Comparison of ENCODE assay signal across 26 cellular contexts in genomic region chr4:122065149-122065548, GRCh38.
"Had no signal": no experiment of that assay in that cellular context is flagged by ENCODE, and none has a peak within 500 bp of the region (broad histone marks: within the 10 kb centered on the region; RNA-seq: fewer than 3 reads in every experiment).

No MANE protein-coding gene starts in this region.

- ATAC-seq: activated CD4-positive, CD25-positive, alpha-beta regulatory T cell treated with anti-CD3 and anti-CD28 coated beads, Interleukin-2, amount 50 U/mL, for 24 hours; activated CD8-positive, alpha-beta T cell treated with anti-CD3 and anti-CD28 coated beads for 36 hours; activated naive CD8-positive, alpha-beta T cell treated with anti-CD3 and anti-CD28 coated beads, Interleukin-2, amount 50 U/mL, for 24 hours; body of pancreas; esophagus mucosa; T-helper 17 cell had no signal

- H3K9me3 ChIP-seq: adrenal gland, body of pancreas had no signal

- H3K27ac ChIP-seq: adrenal gland, body of pancreas, coronary artery, dorsolateral prefrontal cortex, WERI-Rb-1 had no signal

- H3K4me1 ChIP-seq: adrenal gland, body of pancreas had no signal

- H3K4me3 ChIP-seq: adrenal gland, body of pancreas, coronary artery, dorsolateral prefrontal cortex had no signal

- H3K27me3 ChIP-seq: adrenal gland, body of pancreas, dorsolateral prefrontal cortex had no signal

- H3K36me3 ChIP-seq: adrenal gland, WERI-Rb-1 had no signal

- DNase-seq: activated B cell treated with CpG ODN at 0.5 μM for 24 hours; activated CD4-positive, alpha-beta T cell treated with anti-CD3 and anti-CD28 coated beads for 48 hours; activated CD4-positive, alpha-beta T cell treated with anti-CD3 and anti-CD28 coated beads, Interleukin-2, amount 50 U/mL, for 1 hour; activated CD4-positive, alpha-beta T cell treated with anti-CD3 and anti-CD28 coated beads, Interleukin-2, amount 50 U/mL, for 48 hours; activated CD8-positive, alpha-beta memory T cell treated with anti-CD3 and anti-CD28 coated beads for 24 hours; activated CD8-positive, alpha-beta T cell treated with anti-CD3 and anti-CD28 coated beads for 36 hours; activated effector memory CD4-positive, alpha-beta T cell treated with anti-CD3 and anti-CD28 coated beads, Interleukin-2, amount 50 U/mL, for 16 hours; activated naive CD4-positive, alpha-beta T cell treated with anti-CD3 and anti-CD28 coated beads for 36 hours; activated naive CD8-positive, alpha-beta T cell treated with anti-CD3 and anti-CD28 coated beads for 36 hours; activated naive CD8-positive, alpha-beta T cell treated with anti-CD3 and anti-CD28 coated beads, Interleukin-2, amount 50 U/mL, for 24 hours; activated T-cell treated with anti-CD3 and anti-CD28 coated beads, Interleukin-2, amount 50 U/mL, for 48 hours; adrenal gland; amygdala; aorta; body of pancreas; dorsolateral prefrontal cortex; effector memory CD4-positive, alpha-beta T cell; endodermal cell; foreskin fibroblast; T-helper 1 cell; T-helper 17 cell; T1000 had no signal
